Comparison of ENCODE assay signal across 17 cellular contexts in the genomic region with DNA sequence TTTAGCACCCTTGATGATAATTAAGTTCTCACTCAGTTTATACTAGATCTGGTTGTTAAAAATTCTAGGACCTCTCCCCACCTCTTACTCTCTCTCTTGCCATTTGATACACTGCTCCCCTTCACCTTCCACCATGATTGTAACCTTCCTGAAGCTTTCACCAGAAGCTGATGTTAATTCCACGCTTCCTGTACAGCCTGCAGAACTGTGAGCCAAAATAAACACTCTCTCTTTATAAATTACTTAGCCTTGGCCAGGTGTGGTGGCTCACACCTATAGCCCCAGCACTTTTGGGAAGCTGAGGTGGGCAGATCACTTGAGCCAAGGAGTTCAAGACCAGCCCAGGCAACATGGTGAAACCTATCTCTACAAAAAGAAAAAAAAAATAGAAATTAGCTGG. TPM values are rescaled to one million over a fixed set of nuclear protein-coding genes. Genes with fewer than 3 reads are reported as not detected.
A peak's percentile ranks its signal among the peaks of the same experiment; 100 is the strongest.
DNase-seq lines count a peak whose midpoint lies in the region; ATAC-seq lines count a peak whose summit lies in the region.
"Had no signal": no experiment of that assay in that cellular context is flagged by ENCODE, and none has a peak within 500 bp of the region (broad histone marks: within the 10 kb centered on the region; RNA-seq: fewer than 3 reads in every experiment).

No MANE protein-coding gene starts in this region.

- intact Hi-C loops in left colon (cut with DNase I, micrococcal nuclease): no loop called here

- ATAC-seq in left colon: peak; percentile 73
- ATAC-seq in HG03442 (IDR thresholded peaks at IDR 0.05; ENCODE audit: unreplicated experiment): no peak
- ATAC-seq: CD8-positive, alpha-beta T cell; GM12878; GM23338; HCT116 had no signal

- DNase-seq in NCI-H748 (lab: John Stamatoyannopoulos, UW; ENCODE audit: unreplicated experiment) (peak; percentile 5), NCI-H748 treated with DMSO at 0.1 percent for 48 hours (lab: John Stamatoyannopoulos, UW) (no peak), NCI-H2029 treated with DMSO at 0.1 percent for 48 hours (lab: John Stamatoyannopoulos, UW) (peak; percentile 69), left colon (no peak), EL (no peak)
- DNase-seq: Caco-2; CD4-positive, CD25-positive, alpha-beta regulatory T cell; CD8-positive, alpha-beta T cell; DMS153; DND-41; GDM1; H9; HFFc6 had no signal

RNA-seq across cellular contexts. Expression of a gene that starts 11.1 kb away (rescaled TPM):
- total RNA-seq in left colon: 10 to 100 TPM; 49.3 to 61.3 TPM

RNA-seq across cellular contexts. Expression of a gene that starts 16.1 kb away (rescaled TPM):
- total RNA-seq in left colon: 100 to 1,000 TPM; 774 to 778 TPM

RNA-seq across cellular contexts. Expression of a gene that starts 25.4 kb away (rescaled TPM):
- 10 to 100 TPM; 65.1 to 69.1 TPM for total RNA-seq in left colon

Comparison
In these comparisons a context has a peak if more than half of its experiments do, and no peak if none do; other contexts are left out.
1. DNase-seq: peak in NCI-H748 (single experiment) and NCI-H2029 treated with DMSO at 0.1 percent for 48 hours (single experiment); none in NCI-H748 treated with DMSO at 0.1 percent for 48 hours (single experiment), left colon (0 of 2) and EL (single experiment).